Comparison of ENCODE assay signal across 8 cellular contexts in the genomic region with DNA sequence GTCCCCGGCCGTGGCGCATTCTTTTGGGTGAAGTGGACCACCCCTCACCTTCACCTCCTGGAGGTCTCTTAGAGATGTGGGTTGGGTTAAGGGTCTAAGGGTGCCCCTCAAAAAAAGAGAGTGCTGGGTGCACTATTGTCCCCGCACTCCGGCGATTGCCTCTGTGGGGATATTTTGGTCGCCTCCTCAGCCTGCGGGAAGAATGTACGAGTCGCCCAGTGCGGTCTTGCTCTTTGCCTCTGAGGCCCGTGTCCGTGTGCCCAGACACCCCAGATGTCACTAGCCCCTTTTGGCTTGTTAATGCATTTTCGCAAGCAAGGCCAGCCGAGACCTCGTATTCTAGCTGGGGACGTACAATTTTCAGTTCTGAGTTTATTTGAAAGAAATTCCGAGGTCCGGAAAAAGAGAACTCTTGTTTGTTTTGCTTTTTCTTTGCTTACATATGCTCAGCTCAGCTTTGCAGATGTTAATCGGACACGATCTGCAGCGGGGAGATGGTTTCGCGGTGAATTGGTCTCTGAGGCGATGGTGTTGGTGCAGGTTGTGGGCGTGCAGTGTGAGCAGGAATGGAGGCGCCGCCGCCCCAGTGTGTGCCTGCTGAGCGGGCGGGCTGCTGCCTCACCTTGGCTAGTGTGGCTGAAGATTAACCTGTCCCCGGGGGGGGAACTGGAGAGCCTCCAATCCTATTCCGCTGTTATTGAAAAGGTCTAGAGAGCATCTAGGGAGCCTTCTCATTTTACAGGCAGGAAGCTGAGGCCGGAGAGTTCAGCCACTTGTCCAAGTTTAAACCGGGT. TPM values are rescaled to one million over a fixed set of nuclear protein-coding genes. Genes with fewer than 3 reads are reported as not detected.
DNase-seq lines count a peak whose midpoint lies in the region; ATAC-seq, FAIRE-seq and TF ChIP-seq lines count a peak whose summit lies in the region.

No MANE protein-coding gene starts in this region.

- WGBS in GM12878 (ENCODE audit: insufficient coverage, insufficient replicate concordance, low lambda C conversion rate, missing lambda C conversion rate) = under 1% methylated on average over 35 of the region's 35 CpGs

- peak overlapping the region; percentile 88 for H3K4me2 ChIP-seq in GM12878 (ENCODE audit: control insufficient read depth, insufficient read depth)

- H3K36me3 ChIP-seq in GM12878 (ENCODE audit: control insufficient read depth in 2 of 2, insufficient read depth in 2 of 2, low read length in 1 of 2) = peaks cover 0 to 9% of the 10 kb centered on the region in 2 experiments; a peak in 2 of 4 replicates

- peak; percentile 18 to 35 for DNase-seq in NCI-H187 (lab: John Stamatoyannopoulos, UW)
- no peak for DNase-seq in NCI-H187 treated with DMSO at 0.1 percent for 48 hours (lab: John Stamatoyannopoulos, UW)
- DNase-seq in T-helper 2 cell = peak; percentile 17 to 96 (median 63)
- no peak for DNase-seq in GM12878 (ENCODE audit: low read depth, low spot score)
- DNase-seq in iPS-NIHi7 (ENCODE audit: extremely low spot score) = peak; percentile 56
- DNase-seq in stimulated activated CD4-positive, alpha-beta T cell treated with anti-CD3 and anti-CD28 coated beads, Interleukin-15, amount 100 ng/mL, for 48 hours (ENCODE audit: low read depth in 2 of 2) = peak; percentile 57 to 65
- DNase-seq in HTR-8/SVneo (ENCODE audit: insufficient read length, low spot score) = no peak

- SMC1A ChIA-PET in GM12878 (lab: Charles Lee; ENCODE audit: uncharacterized antibody, unreplicated experiment) = interaction anchor here (0.6 to 4.8 kb wide), 24 partner anchors 11 to 362 kb away, joined by 3 to 42 read pairs (median 6); a partner anchor contains a TSS

- TSS peak; percentile 61 for BruUV-seq in GM12878 (replicated peaks; lab: Mats Ljungman, UMichigan)

- no peak for FAIRE-seq in GM12878 (lab: Jason Lieb, UNC)
- FAIRE-seq in HTR-8/SVneo (lab: Jason Lieb, UNC) = no peak

- intact Hi-C loops in GM12878 (cut with micrococcal nuclease; ENCODE audit: unreplicated experiment) = loop anchor here (1.0 to 5.0 kb wide), 6 partner anchors 56 to 136 kb away; no protein-coding TSS in a partner anchor

- peak overlapping the region; percentile 45 for H2AFZ ChIP-seq in GM12878 (ENCODE audit: control insufficient read depth, low read depth, low read length)

- H3K27me3 ChIP-seq in GM12878 (replicated peaks in 1 of 2; ENCODE audit: control insufficient read depth in 2 of 2, insufficient read depth in 2 of 2, low read length in 1 of 2) = no peaks in the 10 kb centered on the region

- CTCF ChIA-PET in GM12878 (lab: Yijun Ruan, JAX) = interaction anchor here (0.7 to 2.8 kb wide), 25 partner anchors 8 to 234 kb away, joined by 3 to 11 read pairs (median 4); a partner anchor contains a TSS

- no peak for TF ChIP-seq EP300 in GM12878 (IDR thresholded peaks at IDR 0.05; ENCODE audit: borderline replicate concordance in 1 of 2, control insufficient read depth in 1 of 2, low read depth in 2 of 2, low read length in 2 of 2)

- RAD21 ChIA-PET in GM12878 (lab: Charles Lee; ENCODE audit: unreplicated experiment) = interaction anchor here (0.7 to 4.1 kb wide), 26 partner anchors 15 to 392 kb away, joined by 3 to 47 read pairs (median 4); no protein-coding TSS in a partner anchor

- in situ Hi-C loops in GM12878 (cut with MboI) = no loop called here

- peaks cover 11% of the 10 kb centered on the region for H3K4me1 ChIP-seq in GM12878 (ENCODE audit: control insufficient read depth, insufficient read depth, low read length)

- H3K9ac ChIP-seq in GM12878 (ENCODE audit: control insufficient read depth, insufficient read depth, low read length) = peak overlapping the region; percentile 78

- TF ChIP-seq RAD21 in GM12878 (IDR thresholded peaks at IDR 0.05; ENCODE audit: insufficient read depth, low read depth, low read length) = no peak

- H3K4me3 ChIP-seq in GM12878 = peak overlapping the region; percentile 96

- peak overlapping the region; percentile 81 for H3K27ac ChIP-seq in GM12878 (ENCODE audit: control insufficient read depth, insufficient read depth)

- ATAC-seq in HG03457 (IDR thresholded peaks at IDR 0.05; ENCODE audit: unreplicated experiment) = peak; percentile 39
- ATAC-seq in GM12878 = peak; percentile 61

- TF ChIP-seq CTCF in GM12878 (IDR thresholded peaks at IDR 0.05 in 2 of 3, conservative IDR thresholded peaks at IDR 0.05 in 1 of 3; ENCODE audit: control insufficient read depth in 2 of 3, extremely low read depth in 1 of 3, insufficient read depth in 1 of 3, low read depth in 3 of 3, low read length in 3 of 3) = no peak

- H3K79me2 ChIP-seq in GM12878 (ENCODE audit: control insufficient read depth, insufficient read depth, low read length) = peaks cover 56% of the 10 kb centered on the region

- no peaks in the 10 kb centered on the region for H3K9me3 ChIP-seq in GM12878 (replicated peaks; ENCODE audit: control insufficient read depth, insufficient read depth, low read length)

- TF ChIP-seq POLR2A in GM12878 (IDR thresholded peaks at IDR 0.05; ENCODE audit: low read depth, low read length) = peak; percentile 39; the same call in 1 of the 2 replicates

- 0 out of 2 replicates have a peak, but pooled peaks cover 4% of the 10 kb centered on the region for H4K20me1 ChIP-seq in GM12878 (ENCODE audit: control insufficient read depth, insufficient read depth)

- POLR2A ChIA-PET in GM12878 (lab: Charles Lee) = interaction anchor here (0.7 to 3.6 kb wide), 16 partner anchors 11 to 148 kb away, joined by 3 to 20 read pairs (median 5); a partner anchor contains a TSS

TF ChIP-seq in GM12878, 131 proteins besides CTCF, POLR2A, EP300 and RAD21 (continues in another document):
- TF ChIP-seq RUNX3 (IDR thresholded peaks at IDR 0.05; ENCODE audit: low read length) = no peak; the same call in 1 of the 2 replicates
- TF ChIP-seq FOXK2 (IDR thresholded peaks at IDR 0.05) = 0 out of 2 replicates have a peak, but pooled peaks have one; percentile 2
- TF ChIP-seq, protein P1, sequence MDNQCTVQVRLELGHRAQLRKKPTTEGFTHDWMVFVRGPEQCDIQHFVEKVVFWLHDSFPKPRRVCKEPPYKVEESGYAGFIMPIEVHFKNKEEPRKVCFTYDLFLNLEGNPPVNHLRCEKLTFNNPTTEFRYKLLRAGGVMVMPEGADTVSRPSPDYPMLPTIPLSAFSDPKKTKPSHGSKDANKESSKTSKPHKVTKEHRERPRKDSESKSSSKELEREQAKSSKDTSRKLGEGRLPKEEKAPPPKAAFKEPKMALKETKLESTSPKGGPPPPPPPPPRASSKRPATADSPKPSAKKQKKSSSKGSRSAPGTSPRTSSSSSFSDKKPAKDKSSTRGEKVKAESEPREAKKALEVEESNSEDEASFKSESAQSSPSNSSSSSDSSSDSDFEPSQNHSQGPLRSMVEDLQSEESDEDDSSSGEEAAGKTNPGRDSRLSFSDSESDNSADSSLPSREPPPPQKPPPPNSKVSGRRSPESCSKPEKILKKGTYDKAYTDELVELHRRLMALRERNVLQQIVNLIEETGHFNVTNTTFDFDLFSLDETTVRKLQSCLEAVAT (IDR thresholded peaks at IDR 0.05) = peak; percentile 44; the same call in 1 of the 2 replicates
- peak in 1 of 2 experiments; percentile 33; a peak in 1 of 4 replicates for TF ChIP-seq BHLHE40 (IDR thresholded peaks at IDR 0.05; ENCODE audit: borderline replicate concordance in 1 of 2, low read depth in 2 of 2, low read length in 1 of 2)
- TF ChIP-seq ATF7 (IDR thresholded peaks at IDR 0.05; ENCODE audit: low read depth) = no peak
- TF ChIP-seq, protein P2, sequence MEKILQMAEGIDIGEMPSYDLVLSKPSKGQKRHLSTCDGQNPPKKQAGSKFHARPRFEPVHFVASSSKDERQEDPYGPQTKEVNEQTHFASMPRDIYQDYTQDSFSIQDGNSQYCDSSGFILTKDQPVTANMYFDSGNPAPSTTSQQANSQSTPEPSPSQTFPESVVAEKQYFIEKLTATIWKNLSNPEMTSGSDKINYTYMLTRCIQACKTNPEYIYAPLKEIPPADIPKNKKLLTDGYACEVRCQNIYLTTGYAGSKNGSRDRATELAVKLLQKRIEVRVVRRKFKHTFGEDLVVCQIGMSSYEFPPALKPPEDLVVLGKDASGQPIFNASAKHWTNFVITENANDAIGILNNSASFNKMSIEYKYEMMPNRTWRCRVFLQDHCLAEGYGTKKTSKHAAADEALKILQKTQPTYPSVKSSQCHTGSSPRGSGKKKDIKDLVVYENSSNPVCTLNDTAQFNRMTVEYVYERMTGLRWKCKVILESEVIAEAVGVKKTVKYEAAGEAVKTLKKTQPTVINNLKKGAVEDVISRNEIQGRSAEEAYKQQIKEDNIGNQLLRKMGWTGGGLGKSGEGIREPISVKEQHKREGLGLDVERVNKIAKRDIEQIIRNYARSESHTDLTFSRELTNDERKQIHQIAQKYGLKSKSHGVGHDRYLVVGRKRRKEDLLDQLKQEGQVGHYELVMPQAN (conservative IDR thresholded peaks at IDR 0.05) = 0 out of 2 replicates have a peak, but pooled peaks have one; percentile 7
- 0 out of 2 replicates have a peak, but pooled peaks have one; percentile 8 for TF ChIP-seq CBX5 (IDR thresholded peaks at IDR 0.05; ENCODE audit: low read depth)
- TF ChIP-seq FOXM1 (IDR thresholded peaks at IDR 0.05; ENCODE audit: low read depth, low read length) = peak; percentile 9; the same call in 1 of the 2 replicates
- 0 out of 2 replicates have a peak, but pooled peaks have one; percentile 18 for TF ChIP-seq IRF4 (IDR thresholded peaks at IDR 0.05; ENCODE audit: low read depth, low read length)
- TF ChIP-seq HCFC1 (IDR thresholded peaks at IDR 0.05; ENCODE audit: low read length) = no peak

RNA-seq across cellular contexts. Expression of a gene that starts 1.4 kb away (rescaled TPM):
- 750 and 754 TPM in 2 replicates for total RNA-seq in GM12878 (2013; cell fraction: nucleolus; rRNA removed)
- total RNA-seq in GM12878 (2014; rRNA removed) = 139 and 147 TPM in 2 replicates
- total RNA-seq in GM12878 (2014; rRNA removed; fragmentation: Illumina TruSeq; extraction: Trizol) = 158 and 169 TPM in 2 replicates
- 207 and 220 TPM in 2 replicates for total RNA-seq in GM12878 (2021)
- polyA plus RNA-seq in GM12878 (2011; ENCODE audit: low read depth) = 139 TPM
- 190 and 214 TPM in 2 replicates for polyA plus RNA-seq in GM12878 (2011; rRNA removed)
- polyA plus RNA-seq in GM12878 (2011; cell fraction: cytosol; rRNA removed) = 169 and 192 TPM in 2 replicates
- polyA plus RNA-seq in GM12878 (2011; cell fraction: nucleus; rRNA removed) = 106 and 131 TPM in 2 replicates
- polyA plus RNA-seq in GM12878 (2012) = 141 and 183 TPM in 2 replicates
- polyA plus RNA-seq in GM12878 (2014; fragmentation: Illumina TruSeq; extraction: Trizol) = 248 and 268 TPM in 2 replicates
- polyA plus RNA-seq in GM12878 (2014; fragmentation: Nextera tagmentation; extraction: Ambion mirVana) = 10 to 100 TPM; 74.2 to 75.0 TPM
- polyA plus RNA-seq in GM12878 (2014; rRNA removed) = 163 and 174 TPM in 2 replicates
- 100 to 1,000 TPM; 133 to 135 TPM for polyA plus RNA-seq in GM12878 (2016; fragmentation: Nextera tagmentation; extraction: Ambion mirVana)
- 310 and 330 TPM in 2 replicates for polyA minus RNA-seq in GM12878 (2011; rRNA and poly(A)+ RNA removed)
- polyA minus RNA-seq in GM12878 (2011; cell fraction: cytosol; rRNA and poly(A)+ RNA removed) = 80.6 and 80.9 TPM in 2 replicates
- 116 and 151 TPM in 2 replicates for polyA minus RNA-seq in GM12878 (2011; cell fraction: nucleus; rRNA and poly(A)+ RNA removed)

Comparison
In these comparisons a context has a peak if more than half of its experiments do, and no peak if none do; other contexts are left out.
1. DNase-seq: peak in NCI-H187 (2 of 2), T-helper 2 cell (5 of 5), iPS-NIHi7 (single experiment) and stimulated activated CD4-positive, alpha-beta T cell treated with anti-CD3 and anti-CD28 coated beads, Interleukin-15, amount 100 ng/mL, for 48 hours (2 of 2); none in NCI-H187 treated with DMSO at 0.1 percent for 48 hours (single experiment), GM12878 (single experiment) and HTR-8/SVneo (single experiment).